ENCODE assay signal across 21 cellular contexts in the genomic region with DNA sequence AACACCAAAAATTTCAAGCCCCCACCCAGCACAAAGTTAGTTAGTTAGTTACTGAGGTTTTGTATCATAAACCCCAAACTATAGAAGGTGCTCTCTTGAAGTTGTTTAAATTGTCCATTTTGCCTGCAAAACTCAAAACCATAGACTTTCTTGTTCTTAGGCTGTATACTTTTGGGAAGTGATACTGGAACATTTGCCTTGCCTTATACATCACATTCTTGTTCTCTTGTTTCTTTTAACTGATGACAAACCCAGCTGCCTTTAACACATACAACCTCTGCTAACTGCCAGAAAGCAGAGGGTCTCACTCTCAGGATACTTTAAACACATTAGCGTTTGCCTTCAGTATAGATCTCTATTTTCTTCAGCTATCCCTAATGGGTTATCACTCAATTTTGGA.
"Had no signal": no experiment of that assay in that cellular context is flagged by ENCODE, and none has a peak within 500 bp of the region (broad histone marks: within the 10 kb centered on the region; RNA-seq: fewer than 3 reads in every experiment).

No MANE protein-coding gene starts in this region.

- H3K4me1 Mint-ChIP-seq: activated CD8-positive, alpha-beta memory T cell treated with anti-CD3 and anti-CD28 coated beads, Interleukin-2, amount 10 ng/mL, durations not matched to agents 7 days and 5 days; central memory CD8-positive, alpha-beta T cell had no signal

- H3K27ac ChIP-seq: KMS-11 had no signal

- DNase-seq: activated CD4-positive, alpha-beta T cell treated with anti-CD3 and anti-CD28 coated beads for 1 hour; activated CD4-positive, alpha-beta T cell treated with anti-CD3 and anti-CD28 coated beads, Interleukin-2, amount 10 ng/mL, durations not matched to agents 24 days and 14 days; activated CD4-positive, alpha-beta T cell treated with anti-CD3 and anti-CD28 coated beads, Interleukin-2, amount 50 U/mL, for 48 hours; activated CD8-positive, alpha-beta memory T cell treated with anti-CD3 and anti-CD28 coated beads, Interleukin-2, amount 10 ng/mL, durations not matched to agents 7 days and 5 days; activated gamma-delta T cell; activated naive CD4-positive, alpha-beta T cell treated with anti-CD3 and anti-CD28 coated beads for 36 hours; activated T-cell treated with anti-CD3 and anti-CD28 coated beads, Interleukin-2, amount 50 U/mL, for 24 hours; amygdala; NCI-H1092; NCI-H1417; NCI-H1694; NCI-H2081; NCI-H524; PC-3; SHP77 treated with DMSO at 0.1 percent for 48 hours had no signal

- H3K4me3 Mint-ChIP-seq: activated CD4-positive, alpha-beta T cell treated with anti-CD3 and anti-CD28 coated beads, Interleukin-2, amount 10 ng/mL, durations not matched to agents 24 days and 14 days; activated CD8-positive, alpha-beta memory T cell treated with anti-CD3 and anti-CD28 coated beads, Interleukin-2, amount 10 ng/mL, durations not matched to agents 7 days and 5 days; activated naive CD4-positive, alpha-beta T cell treated with anti-CD3 and anti-CD28 coated beads for 36 hours; activated naive CD8-positive, alpha-beta T cell; activated T-cell treated with anti-CD3 and anti-CD28 coated beads, Interleukin-2, amount 50 U/mL, for 24 hours; brain; central memory CD8-positive, alpha-beta T cell; T-helper 1 cell treated with Interleukin-12 subunit alpha and Interleukin-12 subunit beta and Interleukin-4 antibody, amounts not matched to agents 30 μg/mL and 1 μg/mL, for 36 hours; WTC11 had no signal

- H3K36me3 Mint-ChIP-seq: activated CD8-positive, alpha-beta memory T cell treated with anti-CD3 and anti-CD28 coated beads, Interleukin-2, amount 10 ng/mL, durations not matched to agents 7 days and 5 days; activated naive CD8-positive, alpha-beta T cell; brain; WTC11 had no signal

- H3K9me3 Mint-ChIP-seq: activated CD4-positive, alpha-beta T cell treated with anti-CD3 and anti-CD28 coated beads, Interleukin-2, amount 10 ng/mL, durations not matched to agents 24 days and 14 days; activated naive CD4-positive, alpha-beta T cell treated with anti-CD3 and anti-CD28 coated beads for 36 hours; activated T-cell treated with anti-CD3 and anti-CD28 coated beads, Interleukin-2, amount 50 U/mL, for 24 hours; central memory CD8-positive, alpha-beta T cell; T-helper 1 cell treated with Interleukin-12 subunit alpha and Interleukin-12 subunit beta and Interleukin-4 antibody, amounts not matched to agents 30 μg/mL and 1 μg/mL, for 36 hours had no signal

- H3K27me3 Mint-ChIP-seq: activated CD4-positive, alpha-beta T cell treated with anti-CD3 and anti-CD28 coated beads, Interleukin-2, amount 10 ng/mL, durations not matched to agents 24 days and 14 days; activated CD8-positive, alpha-beta memory T cell treated with anti-CD3 and anti-CD28 coated beads, Interleukin-2, amount 10 ng/mL, durations not matched to agents 7 days and 5 days; activated naive CD8-positive, alpha-beta T cell; activated T-cell treated with anti-CD3 and anti-CD28 coated beads, Interleukin-2, amount 50 U/mL, for 24 hours; brain; central memory CD8-positive, alpha-beta T cell had no signal

- H3K27ac Mint-ChIP-seq: activated CD4-positive, alpha-beta T cell treated with anti-CD3 and anti-CD28 coated beads, Interleukin-2, amount 10 ng/mL, durations not matched to agents 24 days and 14 days; activated CD8-positive, alpha-beta memory T cell treated with anti-CD3 and anti-CD28 coated beads, Interleukin-2, amount 10 ng/mL, durations not matched to agents 7 days and 5 days; activated naive CD4-positive, alpha-beta T cell treated with anti-CD3 and anti-CD28 coated beads for 36 hours; activated naive CD8-positive, alpha-beta T cell; activated T-cell treated with anti-CD3 and anti-CD28 coated beads, Interleukin-2, amount 50 U/mL, for 24 hours; brain; T-helper 1 cell treated with Interleukin-12 subunit alpha and Interleukin-12 subunit beta and Interleukin-4 antibody, amounts not matched to agents 30 μg/mL and 1 μg/mL, for 36 hours; WTC11 had no signal
